ENCODE assay signal across 1 cellular context in the genomic region with DNA sequence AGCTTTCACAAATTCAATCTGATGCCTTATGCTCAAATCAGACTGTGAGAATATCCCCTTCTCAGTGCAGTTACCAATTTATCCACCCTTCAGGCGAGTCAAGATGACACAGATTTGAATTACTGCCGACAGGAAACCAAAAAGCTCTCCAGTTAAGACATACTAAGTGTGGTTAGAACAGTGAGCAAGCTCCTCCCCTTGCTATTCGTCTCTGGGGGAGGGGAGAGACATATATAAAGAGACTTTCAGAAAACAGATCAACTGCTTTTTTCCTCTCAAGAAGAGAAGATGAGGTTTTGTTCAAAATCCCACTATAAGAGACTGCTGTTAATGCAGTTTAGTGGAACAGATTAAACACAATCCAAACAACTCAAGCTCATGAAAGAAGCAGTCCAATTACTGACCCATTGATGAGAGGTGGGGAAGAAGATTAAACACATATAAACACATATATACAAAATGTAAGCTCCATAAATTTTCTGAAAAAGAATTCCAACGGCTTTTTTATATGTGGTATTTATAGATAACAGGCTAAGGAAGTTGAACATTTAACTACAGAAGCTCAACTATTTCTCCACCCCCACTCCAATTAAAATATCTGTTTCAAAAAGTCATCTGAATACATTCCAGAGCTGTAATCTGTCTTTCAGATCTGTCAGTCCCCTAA.
TF ChIP-seq lines count a peak whose summit lies in the region.

No MANE protein-coding gene starts in this region.

TF ChIP-seq in K562, 482 proteins besides CTCF, POLR2A, EP300 and RAD21 (continued from another document):
- no peak for TF ChIP-seq RAD51 (IDR thresholded peaks at IDR 0.05; ENCODE audit: borderline replicate concordance, low read depth)
- TF ChIP-seq, protein P1, sequence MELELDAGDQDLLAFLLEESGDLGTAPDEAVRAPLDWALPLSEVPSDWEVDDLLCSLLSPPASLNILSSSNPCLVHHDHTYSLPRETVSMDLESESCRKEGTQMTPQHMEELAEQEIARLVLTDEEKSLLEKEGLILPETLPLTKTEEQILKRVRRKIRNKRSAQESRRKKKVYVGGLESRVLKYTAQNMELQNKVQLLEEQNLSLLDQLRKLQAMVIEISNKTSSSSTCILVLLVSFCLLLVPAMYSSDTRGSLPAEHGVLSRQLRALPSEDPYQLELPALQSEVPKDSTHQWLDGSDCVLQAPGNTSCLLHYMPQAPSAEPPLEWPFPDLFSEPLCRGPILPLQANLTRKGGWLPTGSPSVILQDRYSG (tag; conservative IDR thresholded peaks at IDR 0.05; ENCODE audit: low read depth), result no peak
- TF ChIP-seq PHB2 (IDR thresholded peaks at IDR 0.05; ENCODE audit: low read depth), result no peak
- TF ChIP-seq, protein P2, sequence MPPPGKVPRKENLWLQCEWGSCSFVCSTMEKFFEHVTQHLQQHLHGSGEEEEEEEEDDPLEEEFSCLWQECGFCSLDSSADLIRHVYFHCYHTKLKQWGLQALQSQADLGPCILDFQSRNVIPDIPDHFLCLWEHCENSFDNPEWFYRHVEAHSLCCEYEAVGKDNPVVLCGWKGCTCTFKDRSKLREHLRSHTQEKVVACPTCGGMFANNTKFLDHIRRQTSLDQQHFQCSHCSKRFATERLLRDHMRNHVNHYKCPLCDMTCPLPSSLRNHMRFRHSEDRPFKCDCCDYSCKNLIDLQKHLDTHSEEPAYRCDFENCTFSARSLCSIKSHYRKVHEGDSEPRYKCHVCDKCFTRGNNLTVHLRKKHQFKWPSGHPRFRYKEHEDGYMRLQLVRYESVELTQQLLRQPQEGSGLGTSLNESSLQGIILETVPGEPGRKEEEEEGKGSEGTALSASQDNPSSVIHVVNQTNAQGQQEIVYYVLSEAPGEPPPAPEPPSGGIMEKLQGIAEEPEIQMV (tag; conservative IDR thresholded peaks at IDR 0.05; ENCODE audit: low read depth), result no peak
- TF ChIP-seq OTX1 (CRISPR knock-in tag; IDR thresholded peaks at IDR 0.05), result no peak
- peak; percentile 44 to 45; a peak in 2 of 4 replicates for TF ChIP-seq KDM1A (IDR thresholded peaks at IDR 0.05)
- TF ChIP-seq, protein P3, sequence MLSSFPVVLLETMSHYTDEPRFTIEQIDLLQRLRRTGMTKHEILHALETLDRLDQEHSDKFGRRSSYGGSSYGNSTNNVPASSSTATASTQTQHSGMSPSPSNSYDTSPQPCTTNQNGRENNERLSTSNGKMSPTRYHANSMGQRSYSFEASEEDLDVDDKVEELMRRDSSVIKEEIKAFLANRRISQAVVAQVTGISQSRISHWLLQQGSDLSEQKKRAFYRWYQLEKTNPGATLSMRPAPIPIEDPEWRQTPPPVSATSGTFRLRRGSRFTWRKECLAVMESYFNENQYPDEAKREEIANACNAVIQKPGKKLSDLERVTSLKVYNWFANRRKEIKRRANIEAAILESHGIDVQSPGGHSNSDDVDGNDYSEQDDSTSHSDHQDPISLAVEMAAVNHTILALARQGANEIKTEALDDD (IDR thresholded peaks at IDR 0.05), result peak; percentile 77
- TF ChIP-seq ETV1 (tag; conservative IDR thresholded peaks at IDR 0.05; ENCODE audit: low read depth), result no peak
- no peak for TF ChIP-seq ZBTB8A (IDR thresholded peaks at IDR 0.05; ENCODE audit: partially characterized antibody)
- TF ChIP-seq ZEB2 (IDR thresholded peaks at IDR 0.05), result no peak
- TF ChIP-seq SMARCC2 (IDR thresholded peaks at IDR 0.05; ENCODE audit: low read depth), result no peak
- no peak for TF ChIP-seq EWSR1 (IDR thresholded peaks at IDR 0.05; ENCODE audit: borderline replicate concordance, low read depth, partially characterized antibody)
- no peak for TF ChIP-seq DACH1 (IDR thresholded peaks at IDR 0.05; ENCODE audit: partially characterized antibody)
- no peak for TF ChIP-seq RBM25 (IDR thresholded peaks at IDR 0.05; ENCODE audit: low read depth, low read length, severe bottlenecking)
- no peak for TF ChIP-seq TRIM28 (IDR thresholded peaks at IDR 0.05)
- TF ChIP-seq HNRNPL (IDR thresholded peaks at IDR 0.05; ENCODE audit: low read depth, low read length), result no peak
- TF ChIP-seq MTA3 (IDR thresholded peaks at IDR 0.05; ENCODE audit: borderline replicate concordance), result no peak
- TF ChIP-seq MXI1 (IDR thresholded peaks at IDR 0.05; ENCODE audit: low read depth, low read length), result no peak
- no peak for TF ChIP-seq SMARCE1 (IDR thresholded peaks at IDR 0.05)
- TF ChIP-seq, protein P4, sequence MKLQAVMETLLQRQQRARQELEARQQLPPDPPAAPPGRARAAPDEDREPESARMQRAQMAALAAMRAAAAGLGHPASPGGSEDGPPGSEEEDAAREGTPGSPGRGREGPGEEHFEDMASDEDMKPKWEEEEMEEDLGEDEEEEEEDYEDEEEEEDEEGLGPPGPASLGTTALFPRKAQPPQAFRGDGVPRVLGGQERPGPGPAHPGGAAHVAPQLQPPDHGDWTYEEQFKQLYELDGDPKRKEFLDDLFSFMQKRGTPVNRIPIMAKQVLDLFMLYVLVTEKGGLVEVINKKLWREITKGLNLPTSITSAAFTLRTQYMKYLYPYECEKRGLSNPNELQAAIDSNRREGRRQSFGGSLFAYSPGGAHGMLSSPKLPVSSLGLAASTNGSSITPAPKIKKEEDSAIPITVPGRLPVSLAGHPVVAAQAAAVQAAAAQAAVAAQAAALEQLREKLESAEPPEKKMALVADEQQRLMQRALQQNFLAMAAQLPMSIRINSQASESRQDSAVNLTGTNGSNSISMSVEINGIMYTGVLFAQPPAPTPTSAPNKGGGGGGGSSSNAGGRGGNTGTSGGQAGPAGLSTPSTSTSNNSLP (IDR thresholded peaks at IDR 0.05; ENCODE audit: borderline replicate concordance, low read depth, low read length), result no peak
- no peak for TF ChIP-seq TBP (optimal IDR thresholded peaks at IDR 0.05; ENCODE audit: low read depth, low read length)
- TF ChIP-seq ZNF263 (CRISPR knock-in tag; IDR thresholded peaks at IDR 0.05; ENCODE audit: borderline replicate concordance), result no peak
- TF ChIP-seq RBM14 (IDR thresholded peaks at IDR 0.05; ENCODE audit: borderline replicate concordance, insufficient read depth, low read depth, low read length), result no peak
- TF ChIP-seq ZC3H11A (IDR thresholded peaks at IDR 0.05; ENCODE audit: low read depth, low read length), result no peak
- TF ChIP-seq RFX7 (CRISPR knock-in tag; IDR thresholded peaks at IDR 0.05), result no peak
- no peak for TF ChIP-seq NFIX (CRISPR knock-in tag; IDR thresholded peaks at IDR 0.05; ENCODE audit: low read depth)
- no peak for TF ChIP-seq GTF2A2 (tag; IDR thresholded peaks at IDR 0.05)
- TF ChIP-seq, protein P5, sequence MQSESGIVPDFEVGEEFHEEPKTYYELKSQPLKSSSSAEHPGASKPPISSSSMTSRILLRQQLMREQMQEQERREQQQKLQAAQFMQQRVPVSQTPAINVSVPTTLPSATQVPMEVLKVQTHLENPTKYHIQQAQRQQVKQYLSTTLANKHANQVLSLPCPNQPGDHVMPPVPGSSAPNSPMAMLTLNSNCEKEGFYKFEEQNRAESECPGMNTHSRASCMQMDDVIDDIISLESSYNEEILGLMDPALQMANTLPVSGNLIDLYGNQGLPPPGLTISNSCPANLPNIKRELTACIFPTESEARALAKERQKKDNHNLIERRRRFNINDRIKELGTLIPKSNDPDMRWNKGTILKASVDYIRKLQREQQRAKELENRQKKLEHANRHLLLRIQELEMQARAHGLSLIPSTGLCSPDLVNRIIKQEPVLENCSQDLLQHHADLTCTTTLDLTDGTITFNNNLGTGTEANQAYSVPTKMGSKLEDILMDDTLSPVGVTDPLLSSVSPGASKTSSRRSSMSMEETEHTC (IDR thresholded peaks at IDR 0.05), result no peak
- no peak for TF ChIP-seq PHB (CRISPR knock-in tag; IDR thresholded peaks at IDR 0.05)
- TF ChIP-seq, protein P6, sequence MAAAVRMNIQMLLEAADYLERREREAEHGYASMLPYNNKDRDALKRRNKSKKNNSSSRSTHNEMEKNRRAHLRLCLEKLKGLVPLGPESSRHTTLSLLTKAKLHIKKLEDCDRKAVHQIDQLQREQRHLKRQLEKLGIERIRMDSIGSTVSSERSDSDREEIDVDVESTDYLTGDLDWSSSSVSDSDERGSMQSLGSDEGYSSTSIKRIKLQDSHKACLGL (CRISPR knock-in tag; IDR thresholded peaks at IDR 0.05; ENCODE audit: borderline replicate concordance, poor library complexity, severe bottlenecking), result no peak
- no peak for TF ChIP-seq CC2D1A (IDR thresholded peaks at IDR 0.05)
- TF ChIP-seq POLR3A (IDR thresholded peaks at IDR 0.05; ENCODE audit: borderline replicate concordance, extremely low read depth, insufficient read depth, insufficient read length), result no peak
- TF ChIP-seq, protein P7, sequence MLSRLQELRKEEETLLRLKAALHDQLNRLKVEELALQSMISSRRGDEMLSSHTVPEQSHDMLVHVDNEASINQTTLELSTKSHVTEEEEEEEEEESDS (CRISPR knock-in tag; IDR thresholded peaks at IDR 0.05), result no peak
- no peak for TF ChIP-seq LEF1 (IDR thresholded peaks at IDR 0.05)
- TF ChIP-seq ZNF324 (CRISPR knock-in tag; IDR thresholded peaks at IDR 0.05), result no peak
- no peak for TF ChIP-seq TAF15 (IDR thresholded peaks at IDR 0.05; ENCODE audit: low read depth, low read length)
- no peak for TF ChIP-seq SAP30 (IDR thresholded peaks at IDR 0.05; ENCODE audit: borderline replicate concordance, insufficient read depth, low read depth, low read length, poor library complexity, severe bottlenecking)
- TF ChIP-seq CBFA2T3 (IDR thresholded peaks at IDR 0.05), result no peak
- TF ChIP-seq, protein P8, sequence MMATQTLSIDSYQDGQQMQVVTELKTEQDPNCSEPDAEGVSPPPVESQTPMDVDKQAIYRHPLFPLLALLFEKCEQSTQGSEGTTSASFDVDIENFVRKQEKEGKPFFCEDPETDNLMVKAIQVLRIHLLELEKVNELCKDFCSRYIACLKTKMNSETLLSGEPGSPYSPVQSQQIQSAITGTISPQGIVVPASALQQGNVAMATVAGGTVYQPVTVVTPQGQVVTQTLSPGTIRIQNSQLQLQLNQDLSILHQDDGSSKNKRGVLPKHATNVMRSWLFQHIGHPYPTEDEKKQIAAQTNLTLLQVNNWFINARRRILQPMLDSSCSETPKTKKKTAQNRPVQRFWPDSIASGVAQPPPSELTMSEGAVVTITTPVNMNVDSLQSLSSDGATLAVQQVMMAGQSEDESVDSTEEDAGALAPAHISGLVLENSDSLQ (IDR thresholded peaks at IDR 0.05), result peak; percentile 86
- TF ChIP-seq L3MBTL2 (IDR thresholded peaks at IDR 0.05), result no peak
- no peak for TF ChIP-seq ZNF561 (CRISPR knock-in tag; conservative IDR thresholded peaks at IDR 0.05)
- no peak for TF ChIP-seq NUFIP1 (IDR thresholded peaks at IDR 0.05; ENCODE audit: partially characterized antibody)
- no peak for TF ChIP-seq MEF2A (IDR thresholded peaks at IDR 0.05; ENCODE audit: control insufficient read depth, low read depth, low read length)
- no peak for TF ChIP-seq KDM4B (IDR thresholded peaks at IDR 0.05; ENCODE audit: borderline replicate concordance in 2 of 2, low read depth in 1 of 2)
- TF ChIP-seq RCOR1 (IDR thresholded peaks at IDR 0.05; ENCODE audit: borderline replicate concordance in 1 of 2, low read depth in 2 of 2, low read length in 2 of 2), result peak in 1 of 2 experiments; percentile 47; a peak in 1 of 4 replicates
- TF ChIP-seq RHOXF2B (CRISPR knock-in tag; conservative IDR thresholded peaks at IDR 0.05), result no peak
- TF ChIP-seq POLR2G (IDR thresholded peaks at IDR 0.05; ENCODE audit: low read depth, low read length), result no peak
- 0 out of 4 replicates have a peak, but pooled peaks of 1 of the 2 experiments have one; percentile 15 for TF ChIP-seq HDAC1 (IDR thresholded peaks at IDR 0.05)
- TF ChIP-seq CBX5 (IDR thresholded peaks at IDR 0.05; ENCODE audit: borderline replicate concordance, low read depth), result no peak
- TF ChIP-seq, protein P9, sequence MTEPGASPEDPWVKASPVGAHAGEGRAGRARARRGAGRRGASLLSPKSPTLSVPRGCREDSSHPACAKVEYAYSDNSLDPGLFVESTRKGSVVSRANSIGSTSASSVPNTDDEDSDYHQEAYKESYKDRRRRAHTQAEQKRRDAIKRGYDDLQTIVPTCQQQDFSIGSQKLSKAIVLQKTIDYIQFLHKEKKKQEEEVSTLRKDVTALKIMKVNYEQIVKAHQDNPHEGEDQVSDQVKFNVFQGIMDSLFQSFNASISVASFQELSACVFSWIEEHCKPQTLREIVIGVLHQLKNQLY (CRISPR knock-in tag; conservative IDR thresholded peaks at IDR 0.05), result no peak
- TF ChIP-seq, protein P10, sequence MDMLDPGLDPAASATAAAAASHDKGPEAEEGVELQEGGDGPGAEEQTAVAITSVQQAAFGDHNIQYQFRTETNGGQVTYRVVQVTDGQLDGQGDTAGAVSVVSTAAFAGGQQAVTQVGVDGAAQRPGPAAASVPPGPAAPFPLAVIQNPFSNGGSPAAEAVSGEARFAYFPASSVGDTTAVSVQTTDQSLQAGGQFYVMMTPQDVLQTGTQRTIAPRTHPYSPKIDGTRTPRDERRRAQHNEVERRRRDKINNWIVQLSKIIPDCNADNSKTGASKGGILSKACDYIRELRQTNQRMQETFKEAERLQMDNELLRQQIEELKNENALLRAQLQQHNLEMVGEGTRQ (CRISPR knock-in tag; IDR thresholded peaks at IDR 0.05), result no peak
